Comparison of ENCODE assay signal across 1 cellular context in genomic region chrX:66162331-66162822, GRCh38.
A peak's percentile ranks its signal among the peaks of the same experiment; 100 is the strongest.
TF ChIP-seq lines count a peak whose summit lies in the region.

No MANE protein-coding gene starts in this region.

TF ChIP-seq in K562, 482 proteins besides CTCF, POLR2A, EP300 and RAD21 (continued from another document and continues in another):
- TF ChIP-seq HDAC1 (IDR thresholded peaks at IDR 0.05) (peak in 1 of 2 experiments; percentile 86; a peak in 2 of 4 replicates), ZNF589 (CRISPR knock-in tag; IDR thresholded peaks at IDR 0.05; ENCODE audit: low read depth) (peak; percentile 62), DDX20 (tag; IDR thresholded peaks at IDR 0.05; ENCODE audit: low read depth) (no peak), AFF1 (IDR thresholded peaks at IDR 0.05; ENCODE audit: low read depth in 1 of 2, partially characterized antibody in 2 of 2) (peak in 1 of 2 experiments; percentile 89), ARID1B (IDR thresholded peaks at IDR 0.05) (peak; percentile 98), FOS (IDR thresholded peaks at IDR 0.05; ENCODE audit: extremely low read depth, insufficient read length) (peak; percentile 27), ARID3A (IDR thresholded peaks at IDR 0.05; ENCODE audit: borderline replicate concordance, low read depth, low read length) (0 out of 2 replicates have a peak, but pooled peaks have one; percentile 48), HDAC8 (tag; IDR thresholded peaks at IDR 0.05) (no peak), HES1 (IDR thresholded peaks at IDR 0.05; ENCODE audit: low read depth) (0 out of 2 replicates have a peak, but pooled peaks have one; percentile 49), NEUROD1 (IDR thresholded peaks at IDR 0.05; ENCODE audit: borderline replicate concordance, low read depth, low read length, partially characterized antibody) (peak; percentile 77), MLLT1 (IDR thresholded peaks at IDR 0.05) (peak; percentile 69 to 71), NCOR1 (IDR thresholded peaks at IDR 0.05) (peak; percentile 89), CTBP1 (IDR thresholded peaks at IDR 0.05; ENCODE audit: borderline replicate concordance) (peak; percentile 86), HDAC2 (IDR thresholded peaks at IDR 0.05) (peak; percentile 66), DPF2 (IDR thresholded peaks at IDR 0.05) (peak; percentile 98), SMARCC2 (IDR thresholded peaks at IDR 0.05; ENCODE audit: low read depth) (peak; percentile 94), SPI1 (IDR thresholded peaks at IDR 0.05; ENCODE audit: borderline replicate concordance, low read depth, low read length) (peak; percentile 100), ZNF668 (CRISPR knock-in tag; IDR thresholded peaks at IDR 0.05) (no peak), ATF7 (IDR thresholded peaks at IDR 0.05) (peak; percentile 68), ILF3 (IDR thresholded peaks at IDR 0.05; ENCODE audit: borderline replicate concordance) (no peak), SMARCE1 (IDR thresholded peaks at IDR 0.05) (peak; percentile 99), SMAD4 (CRISPR knock-in tag; conservative IDR thresholded peaks at IDR 0.05) (0 out of 2 replicates have a peak, but pooled peaks have one; percentile 32), MNT (conservative IDR thresholded peaks at IDR 0.05) (peak in 1 of 2 experiments; percentile 36; a peak in 1 of 4 replicates), CCNT2 (IDR thresholded peaks at IDR 0.05; ENCODE audit: borderline replicate concordance, extremely low read depth, insufficient read length, low read depth, low read length) (peak; percentile 81), TFAP4 (CRISPR knock-in tag; IDR thresholded peaks at IDR 0.05; ENCODE audit: borderline replicate concordance) (peak; percentile 46), RCOR1 (IDR thresholded peaks at IDR 0.05; ENCODE audit: borderline replicate concordance in 1 of 2, low read depth in 2 of 2, low read length in 2 of 2) (peak; percentile 81 to 89), FOSL1 (tag; conservative IDR thresholded peaks at IDR 0.05) (peak; percentile 78), POLR2B (IDR thresholded peaks at IDR 0.05; ENCODE audit: low read depth, partially characterized antibody) (peak; percentile 70), PHB2 (IDR thresholded peaks at IDR 0.05; ENCODE audit: low read depth) (peak; percentile 55; the same call in 1 of the 2 replicates), PBX2 (CRISPR knock-in tag; IDR thresholded peaks at IDR 0.05; ENCODE audit: low read depth) (no peak), PBX2 (tag; conservative IDR thresholded peaks at IDR 0.05; ENCODE audit: low read depth) (peak; percentile 48; the same call in 1 of the 2 replicates), ETV1 (tag; conservative IDR thresholded peaks at IDR 0.05; ENCODE audit: low read depth) (0 out of 2 replicates have a peak, but pooled peaks have one; percentile 14), SRSF1 (IDR thresholded peaks at IDR 0.05; ENCODE audit: low read depth, low read length) (no peak), ZNF592 (IDR thresholded peaks at IDR 0.05) (no peak), SMARCA4 (IDR thresholded peaks at IDR 0.05) (peak; percentile 99), SUPT5H (IDR thresholded peaks at IDR 0.05) (peak; percentile 53), FOXO4 (CRISPR knock-in tag; IDR thresholded peaks at IDR 0.05) (no peak), HNRNPK (IDR thresholded peaks at IDR 0.05; ENCODE audit: low read depth, low read length, poor library complexity, severe bottlenecking) (no peak)
